In the genomic region with DNA sequence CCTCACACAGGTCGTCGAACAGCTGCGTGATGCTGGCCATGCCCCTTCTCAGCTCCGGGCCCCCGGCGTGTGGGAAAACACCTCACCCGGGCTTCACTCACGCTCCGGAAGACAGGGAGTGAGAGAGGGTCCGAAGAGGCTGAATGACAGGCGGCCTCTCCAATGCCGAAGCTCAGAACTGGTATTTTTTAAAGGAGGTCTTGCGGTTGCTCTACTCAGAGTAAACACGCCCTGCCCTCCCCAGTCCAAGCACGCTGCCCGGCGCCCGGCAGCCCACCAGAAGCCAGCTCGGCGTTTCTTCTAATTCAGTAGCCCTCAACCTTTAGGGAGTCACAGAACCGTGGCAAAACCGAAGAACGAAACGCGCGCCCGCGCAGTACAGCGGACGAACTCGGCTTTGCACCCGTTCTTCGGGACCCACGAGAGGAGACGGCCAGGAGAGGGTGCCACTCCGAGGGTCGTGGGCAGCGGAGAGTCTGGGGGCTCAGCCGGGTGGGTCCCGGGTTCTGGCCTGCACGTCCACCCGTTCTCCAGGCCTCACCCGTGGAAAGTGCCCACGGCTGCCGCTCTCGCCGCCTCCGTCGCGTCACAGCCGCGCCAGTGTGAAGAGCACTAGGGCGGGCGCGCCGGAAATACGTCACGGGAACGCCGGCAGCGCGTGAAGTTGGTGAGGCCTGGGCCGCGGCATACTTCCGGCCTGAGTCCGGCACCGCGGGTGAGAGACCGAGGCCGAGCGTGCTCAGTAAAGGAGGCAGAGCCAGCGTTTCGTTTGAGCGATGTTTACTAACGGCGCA, we compare ENCODE assay signal across 7 cellular contexts. TPM values are rescaled to one million over a fixed set of nuclear protein-coding genes. Genes with fewer than 3 reads are reported as not detected.
A peak's percentile ranks its signal among the peaks of the same experiment; 100 is the strongest.
DNase-seq lines count a peak whose midpoint lies in the region; ATAC-seq, FAIRE-seq and TF ChIP-seq lines count a peak whose summit lies in the region.

Gene TUBGCP6 (minus strand): TSS at position 604 of the 794 bp plus-strand sequence. CDS start 564 bp downstream, at position 40.

- TF ChIP-seq CTCF in VCaP (conservative IDR thresholded peaks at IDR 0.05) = no peak

- no peaks in the 10 kb centered on the region for H3K27me3 ChIP-seq in small intestine (ENCODE audit: control insufficient read depth in 2 of 2, insufficient read depth in 2 of 2, low read length in 2 of 2)

- peak within 1 kb of the TSS; percentile 80 for H3K27ac ChIP-seq in VCaP
- H3K27ac ChIP-seq in small intestine (ENCODE audit: low read depth in 1 of 2, low read length in 1 of 2) = peak within 1 kb of the TSS; percentile 86 to 98

- in situ Hi-C loops in T47D (cut with HindIII; ENCODE audit: low pct_unique_long_range_greater_than_20kb, low sequenced_read_pairs) = no loop called here

- peak within 1 kb of the TSS; percentile 72 to 90 for H3K4me3 ChIP-seq in small intestine (ENCODE audit: low read depth in 1 of 2, low read length in 2 of 2)

- WGBS in small intestine, 3 donors = 0 to 1% (median 1%) methylated on average over 76 of the region's 76 CpGs

- H3K9me3 ChIP-seq in small intestine (ENCODE audit: control insufficient read depth, low read depth) = no peaks in the 10 kb centered on the region

- FAIRE-seq in small intestine (lab: Jason Lieb, UNC) = no peak

- H3K36me3 ChIP-seq in small intestine (ENCODE audit: control insufficient read depth in 2 of 2, insufficient read depth in 2 of 2, low read length in 2 of 2) = peaks cover 0 to under 1% of the 10 kb centered on the region in 2 donors

- DNase-seq in NCI-H2171 (lab: John Stamatoyannopoulos, UW) (peak; percentile 92), T47D (ENCODE audit: low read depth in 1 of 2, low spot score in 1 of 2) (peak; percentile 74 to 92), iPS-NIHi11 (ENCODE audit: low spot score) (peak; percentile 92), small intestine (peak; percentile 93)

- ATAC-seq in GM18517 (IDR thresholded peaks at IDR 0.05; ENCODE audit: unreplicated experiment) = peak; percentile 63
- ATAC-seq in HG03045 (IDR thresholded peaks at IDR 0.05; ENCODE audit: unreplicated experiment) = peak; percentile 71

- peaks cover 5 to 9% of the 10 kb centered on the region in 2 donors for H3K4me1 ChIP-seq in small intestine (ENCODE audit: control insufficient read depth in 2 of 2, insufficient read depth in 1 of 2, low read depth in 1 of 2, low read length in 1 of 2)

RNA-seq across cellular contexts. Expression of gene TUBGCP6, which starts in this region (rescaled TPM):
- polyA plus RNA-seq in small intestine = 10 to 100 TPM; 23.0 to 55.5 (median 44.6) TPM

Comparison
In these comparisons a context has a peak if more than half of its experiments do, and no peak if none do; other contexts are left out.
1. Peak in every context shown above with its lines: DNase-seq, ATAC-seq, H3K4me3 ChIP-seq and H3K27ac ChIP-seq.